29 cellular contexts compared by ENCODE assay signal in the genomic region with DNA sequence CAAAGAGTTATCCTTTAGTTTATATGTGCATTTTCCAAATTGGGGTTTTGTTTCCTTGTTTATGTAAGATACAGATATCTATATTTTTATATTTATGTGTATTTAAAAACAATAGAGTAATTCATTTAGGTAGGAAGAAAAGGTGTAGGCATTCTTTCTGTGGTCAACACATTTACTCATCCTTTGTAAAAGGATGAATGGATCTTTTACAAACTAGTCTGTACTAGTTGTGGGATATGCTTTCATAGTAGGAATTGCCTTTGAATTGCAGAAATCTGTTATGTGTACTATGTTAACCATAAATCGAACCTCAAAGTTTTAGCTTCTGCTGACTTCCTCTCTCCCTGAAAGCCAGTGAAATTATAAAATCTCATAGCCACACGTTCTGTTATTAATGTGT.
"Had no signal": no experiment of that assay in that cellular context is flagged by ENCODE, and none has a peak within 500 bp of the region (broad histone marks: within the 10 kb centered on the region; RNA-seq: fewer than 3 reads in every experiment).

No MANE protein-coding gene starts in this region.

- H2AFZ ChIP-seq: hepatocyte had no signal

- H3K27me3 ChIP-seq: brain microvascular endothelial cell, hepatocyte had no signal

- H3K27ac ChIP-seq: brain microvascular endothelial cell, gastrocnemius medialis, heart right ventricle, hepatocyte, WERI-Rb-1 had no signal

- H3K79me2 ChIP-seq: hepatocyte had no signal

- H3K36me3 ChIP-seq: brain microvascular endothelial cell, gastrocnemius medialis, heart right ventricle, WERI-Rb-1 had no signal

- H3K4me3 ChIP-seq: gastrocnemius medialis, heart right ventricle, hepatocyte had no signal

- H3K4me2 ChIP-seq: hepatocyte had no signal

- DNase-seq: activated B cell treated with CpG ODN at 0.5 μM for 24 hours; activated CD4-positive, alpha-beta T cell treated with anti-CD3 and anti-CD28 coated beads for 48 hours; activated CD4-positive, alpha-beta T cell treated with anti-CD3 and anti-CD28 coated beads, Interleukin-2, amount 50 U/mL, for 1 hour; activated CD4-positive, alpha-beta T cell treated with anti-CD3 and anti-CD28 coated beads, Interleukin-2, amount 50 U/mL, for 48 hours; activated CD8-positive, alpha-beta memory T cell treated with anti-CD3 and anti-CD28 coated beads, Interleukin-2, amount 50 U/mL, for 48 hours; activated gamma-delta T cell; activated naive CD4-positive, alpha-beta T cell; activated naive CD4-positive, alpha-beta T cell treated with anti-CD3 and anti-CD28 coated beads, Interleukin-2, amount 10 ng/mL, durations not matched to agents 7 days and 5 days; activated T-cell treated with anti-CD3 and anti-CD28 coated beads for 4 hours; activated T-cell treated with anti-CD3 and anti-CD28 coated beads, Interleukin-2, amount 50 U/mL, for 24 hours; activated T-cell treated with anti-CD3 and anti-CD28 coated beads, Interleukin-2, amount 50 U/mL, for 72 hours; amniotic stem cell; anterior cingulate cortex; brain microvascular endothelial cell; caudate nucleus; cortex of kidney; dermis blood vessel endothelial cell; effector CD4-positive, alpha-beta T cell; effector memory CD8-positive, alpha-beta T cell; foreskin fibroblast; gastrocnemius medialis; heart right ventricle; T-helper 1 cell; T-helper 17 cell; T1000; WERI-Rb-1 had no signal

- H3K9me3 ChIP-seq: gastrocnemius medialis, heart right ventricle had no signal

- ATAC-seq: activated CD4-positive, CD25-positive, alpha-beta regulatory T cell treated with anti-CD3 and anti-CD28 coated beads, Interleukin-2, amount 50 U/mL, for 24 hours; activated T-cell treated with anti-CD3 and anti-CD28 coated beads, Interleukin-2, amount 50 U/mL, for 72 hours; effector memory CD8-positive, alpha-beta T cell; esophagus mucosa; gastrocnemius medialis; heart right ventricle; T-helper 17 cell had no signal
